Comparison of ENCODE assay signal across 15 cellular contexts in the genomic region with DNA sequence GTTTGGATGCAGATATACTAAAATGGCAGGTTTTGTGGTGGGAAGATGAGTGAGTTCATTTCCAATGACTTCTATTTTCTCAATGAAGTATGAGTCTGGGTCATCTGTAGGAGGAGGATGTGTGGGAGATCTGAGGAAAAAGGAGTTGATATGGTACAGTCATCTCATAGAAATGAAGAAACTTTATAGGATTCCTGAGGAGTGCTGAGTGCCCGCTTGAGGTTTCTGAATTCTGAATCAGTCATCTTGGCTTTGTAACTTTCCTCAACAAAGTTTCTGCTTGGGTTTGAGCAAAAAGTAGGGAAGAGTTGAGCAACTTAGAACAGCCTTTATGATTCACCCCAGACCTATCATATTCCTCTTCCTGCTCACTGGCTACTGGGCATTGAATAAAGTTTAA.
DNase-seq lines count a peak whose midpoint lies in the region; ATAC-seq, FAIRE-seq and TF ChIP-seq lines count a peak whose summit lies in the region.
"Had no signal": no experiment of that assay in that cellular context is flagged by ENCODE, and none has a peak within 500 bp of the region (broad histone marks: within the 10 kb centered on the region; RNA-seq: fewer than 3 reads in every experiment).

No MANE protein-coding gene starts in this region.

- dilution Hi-C loops in keratinocyte (cut with MboI; ENCODE audit: extremely low pct_ligation_motif_present, low sequenced_read_pairs) = loop anchor here (25.0 kb wide), 2 partner anchors 270 to 395 kb away; no protein-coding TSS in a partner anchor

- H3K4me3 ChIP-seq in keratinocyte (ENCODE audit: control insufficient read depth in 2 of 3, extremely low read depth in 1 of 3, insufficient read depth in 2 of 3, low read depth in 1 of 3, low read length in 3 of 3) = no peak overlapping the region
- H3K4me3 ChIP-seq in prostate gland = no peak overlapping the region
- H3K4me3 ChIP-seq: skin epidermis, uterus had no signal

- no peaks in the 10 kb centered on the region for H3K9me1 ChIP-seq in keratinocyte (ENCODE audit: control insufficient read depth, extremely low read depth, insufficient read depth, low read length)

- H3K27ac ChIP-seq in keratinocyte (ENCODE audit: control insufficient read depth, insufficient read depth, low read length) (peak overlapping the region; percentile 60), prostate gland (no peak overlapping the region)
- H3K27ac ChIP-seq: skin epidermis, uterus had no signal

- H3K36me3 ChIP-seq in keratinocyte (ENCODE audit: control insufficient read depth in 2 of 2, extremely low read depth in 1 of 2, insufficient read depth in 2 of 2, low read length in 2 of 2) (no peaks in the 10 kb centered on the region), prostate gland (no peaks in the 10 kb centered on the region)
- H3K36me3 ChIP-seq: uterus had no signal

- peak; percentile 93 for FAIRE-seq in keratinocyte (lab: Jason Lieb, UNC)

- 90% methylated on average over 1 of the region's 1 CpG for WGBS in prostate gland

- H2AFZ ChIP-seq in keratinocyte (ENCODE audit: control insufficient read depth, low read length) = peak overlapping the region; percentile 24

- peak; percentile 60 for DNase-seq in AG08396 (ENCODE audit: low spot score)
- DNase-seq in HCEC 1CT = peak; percentile 97
- peak; percentile 97 for DNase-seq in amniotic epithelial cell (ENCODE audit: low read depth)
- peak; percentile 42 for DNase-seq in keratinocyte (ENCODE audit: low read depth, low spot score)
- no peak for DNase-seq in SHP77 treated with DMSO at 0.1 percent for 48 hours (lab: John Stamatoyannopoulos, UW)
- no peak for DNase-seq in GM20000 (ENCODE audit: low spot score)
- no peak for DNase-seq in prostate gland (ENCODE audit: low spot score)
- DNase-seq: activated CD4-positive, CD25-positive, alpha-beta regulatory T cell treated with anti-CD3 and anti-CD28 coated beads, Interleukin-2, amount 50 U/mL, for 72 hours; activated naive CD4-positive, alpha-beta T cell; COR-L47; H7; NCI-H345; uterus had no signal

- no peak overlapping the region for H3K9ac ChIP-seq in keratinocyte (ENCODE audit: control insufficient read depth, extremely low read depth, insufficient read depth, low read length)

- no peaks in the 10 kb centered on the region for H3K27me3 ChIP-seq in keratinocyte (ENCODE audit: control insufficient read depth, extremely low read depth, insufficient read depth, low read length)
- no peaks in the 10 kb centered on the region for H3K27me3 ChIP-seq in prostate gland (replicated peaks; ENCODE audit: insufficient read depth)
- H3K27me3 ChIP-seq: uterus had no signal

- H3K79me2 ChIP-seq in keratinocyte (ENCODE audit: control insufficient read depth, insufficient read depth, low read length) = no peaks in the 10 kb centered on the region

- no peaks in the 10 kb centered on the region for H4K20me1 ChIP-seq in keratinocyte (ENCODE audit: control insufficient read depth, extremely low read depth, insufficient read depth, low read length)

- no peak for TF ChIP-seq CTCF in keratinocyte (optimal IDR thresholded peaks at IDR 0.05 in 1 of 3, IDR thresholded peaks at IDR 0.05 in 1 of 3, conservative IDR thresholded peaks at IDR 0.05 in 1 of 3; ENCODE audit: extremely low read depth in 1 of 3, insufficient read depth in 2 of 3, low read length in 3 of 3)
- TF ChIP-seq CTCF in GM20000 (IDR thresholded peaks at IDR 0.05; ENCODE audit: extremely low read depth, missing control alignments) = no peak
- TF ChIP-seq CTCF in prostate gland (IDR thresholded peaks at IDR 0.05) = no peak

- no peak for TF ChIP-seq POLR2A in prostate gland (IDR thresholded peaks at IDR 0.05)

- H3K9me3 ChIP-seq in keratinocyte (ENCODE audit: control insufficient read depth, low read depth, low read length) (no peaks in the 10 kb centered on the region), prostate gland (no peaks in the 10 kb centered on the region)
- H3K9me3 ChIP-seq: uterus had no signal

- H3K4me2 ChIP-seq in keratinocyte (ENCODE audit: control insufficient read depth, extremely low read depth, insufficient read depth, low read depth, low read length) = peak overlapping the region; percentile 20

- intact Hi-C loops in prostate gland (cut with DNase I) = no loop called here

- peaks cover 28% of the 10 kb centered on the region for H3K4me1 ChIP-seq in keratinocyte (ENCODE audit: control insufficient read depth, extremely low read depth, insufficient read depth, low read length)
- no peaks in the 10 kb centered on the region for H3K4me1 ChIP-seq in prostate gland (replicated peaks)
- H3K4me1 ChIP-seq: uterus had no signal

- ATAC-seq in HG02798 (IDR thresholded peaks at IDR 0.05; ENCODE audit: poor library complexity, unreplicated experiment) = no peak

Comparison
In these comparisons a context has a peak if more than half of its experiments do, and no peak if none do; other contexts are left out.
1. DNase-seq: peak in AG08396 (single experiment), HCEC 1CT (single experiment), amniotic epithelial cell (single experiment) and keratinocyte (single experiment); none in SHP77 treated with DMSO at 0.1 percent for 48 hours (single experiment), GM20000 (single experiment) and prostate gland (single experiment).